11 cellular contexts compared by ENCODE assay signal in genomic region chr2:165141601-165142000, GRCh38.
DNase-seq lines count a peak whose midpoint lies in the region; FAIRE-seq and TF ChIP-seq lines count a peak whose summit lies in the region.
"Had no signal": no experiment of that assay in that cellular context is flagged by ENCODE, and none has a peak within 500 bp of the region (broad histone marks: within the 10 kb centered on the region; RNA-seq: fewer than 3 reads in every experiment).

No MANE protein-coding gene starts in this region.

- H3F3A ChIP-seq in Loucy (ENCODE audit: low read depth): no peaks in the 10 kb centered on the region

- H2BK5ac ChIP-seq in mesendoderm (ENCODE audit: low read length): no peak overlapping the region

- H3K4me1 ChIP-seq in Loucy (ENCODE audit: insufficient read depth, low read length, poor library complexity, severe bottlenecking) (peaks cover 24% of the 10 kb centered on the region), osteoblast (ENCODE audit: insufficient read depth, low read length) (no peaks in the 10 kb centered on the region), mesendoderm (ENCODE audit: control insufficient read depth, low read depth, low read length) (peaks cover 1% of the 10 kb centered on the region)
- H3K4me1 ChIP-seq: SJSA1 had no signal

- no peaks in the 10 kb centered on the region for H3K79me1 ChIP-seq in mesendoderm (ENCODE audit: low read length)

- H3K27me3 ChIP-seq in GM06990 (replicated peaks; ENCODE audit: control insufficient read depth, insufficient read depth, low read length): no peaks in the 10 kb centered on the region
- no peaks in the 10 kb centered on the region for H3K27me3 ChIP-seq in Loucy (ENCODE audit: insufficient read depth, low read length, poor library complexity, severe bottlenecking)
- peaks cover under 1% of the 10 kb centered on the region for H3K27me3 ChIP-seq in bronchial epithelial cell (ENCODE audit: control insufficient read depth, insufficient read depth, low read length)
- no peaks in the 10 kb centered on the region for H3K27me3 ChIP-seq in osteoblast (ENCODE audit: insufficient read depth, low read length)
- no peaks in the 10 kb centered on the region for H3K27me3 ChIP-seq in mesendoderm (ENCODE audit: insufficient read depth, low read length, poor library complexity)
- H3K27me3 ChIP-seq: SJSA1 had no signal

- H2BK15ac ChIP-seq in mesendoderm (replicated peaks; ENCODE audit: low read depth): no peak overlapping the region

- H3K4me3 ChIP-seq in GM06990 (replicated peaks; ENCODE audit: low read depth, low read length) (no peak overlapping the region), Loucy (ENCODE audit: low read length, poor library complexity, severe bottlenecking) (no peak overlapping the region), bronchial epithelial cell (ENCODE audit: low read depth, low read length) (no peak overlapping the region), osteoblast (ENCODE audit: insufficient read depth, low read length) (no peak overlapping the region), mesendoderm (ENCODE audit: low read length) (no peak overlapping the region)
- H3K4me3 ChIP-seq: SJSA1 had no signal

- no CpG with 5 or more reads among the region's 1 CpG for WGBS in mesendoderm (ENCODE audit: extremely low coverage, insufficient coverage, low lambda C conversion rate)

- no peak overlapping the region for H4K8ac ChIP-seq in mesendoderm (ENCODE audit: low read depth, low read length)

- DNase-seq in GM06990 (ENCODE audit: extremely low read depth, insufficient read length) (no peak), bronchial epithelial cell (ENCODE audit: low read depth) (peak; percentile 13), osteoblast (ENCODE audit: insufficient read length, low spot score, missing footprints) (no peak), occipital lobe (lab: John Stamatoyannopoulos, UW) (no peak), mesendoderm (no peak)
- no peak for DNase-seq in activated effector memory CD4-positive, alpha-beta T cell treated with anti-CD3 and anti-CD28 coated beads, Interleukin-2, amount 50 U/mL, for 16 hours
- DNase-seq: naive thymus-derived CD8-positive, alpha-beta T cell; NCI-H1092 treated with DMSO at 0.1 percent for 48 hours; substantia nigra had no signal

- H2AK5ac ChIP-seq in mesendoderm (ENCODE audit: low read length): no peak overlapping the region

- H4K5ac ChIP-seq in mesendoderm (ENCODE audit: low read length): no peak overlapping the region

- H2AFZ ChIP-seq in Loucy (ENCODE audit: low read length) (peak overlapping the region; percentile 3; the same call in 1 of the 2 replicates), osteoblast (ENCODE audit: low read length) (no peak overlapping the region)

- H3K4me2 ChIP-seq in Loucy (ENCODE audit: low read depth, low read length, poor library complexity, severe bottlenecking) (peak overlapping the region; percentile 40), osteoblast (ENCODE audit: insufficient read depth, low read length) (no peak overlapping the region), mesendoderm (ENCODE audit: low read length) (no peak overlapping the region)

- no peak overlapping the region for H2BK120ac ChIP-seq in mesendoderm (ENCODE audit: low read depth, low read length)

- FAIRE-seq in bronchial epithelial cell (lab: Jason Lieb, UNC): no peak

- H3K9ac ChIP-seq in Loucy (ENCODE audit: low read depth, low read length, poor library complexity, severe bottlenecking): no peak overlapping the region
- no peak overlapping the region for H3K9ac ChIP-seq in mesendoderm (ENCODE audit: low read length)

- no peaks in the 10 kb centered on the region for H3K9me2 ChIP-seq in Loucy (replicated peaks; ENCODE audit: low read depth, low read length)

- no peak overlapping the region for H3K23ac ChIP-seq in mesendoderm (ENCODE audit: low read length)

- no peaks in the 10 kb centered on the region for H3K9me3 ChIP-seq in Loucy (ENCODE audit: insufficient read depth, low read depth, low read length)
- no peaks in the 10 kb centered on the region for H3K9me3 ChIP-seq in osteoblast (ENCODE audit: low read depth, low read length)
- H3K9me3 ChIP-seq: SJSA1 had no signal

- H3K36me3 ChIP-seq in GM06990 (ENCODE audit: control insufficient read depth, insufficient read depth, low read length) (no peaks in the 10 kb centered on the region), Loucy (ENCODE audit: insufficient read depth, low read length) (no peaks in the 10 kb centered on the region), bronchial epithelial cell (ENCODE audit: control insufficient read depth, insufficient read depth, low read length) (no peaks in the 10 kb centered on the region), osteoblast (ENCODE audit: insufficient read depth, low read length) (no peaks in the 10 kb centered on the region), mesendoderm (ENCODE audit: control insufficient read depth, insufficient read depth, low read length) (no peaks in the 10 kb centered on the region)
- H3K36me3 ChIP-seq: SJSA1 had no signal

- H3K56ac ChIP-seq in mesendoderm (ENCODE audit: low read length): no peak overlapping the region

- H4K20me1 ChIP-seq in Loucy (ENCODE audit: insufficient read depth, low read length, poor library complexity, severe bottlenecking) (no peaks in the 10 kb centered on the region), osteoblast (ENCODE audit: insufficient read depth, low read length) (no peaks in the 10 kb centered on the region)

- H3K27ac ChIP-seq in osteoblast (ENCODE audit: low read depth, low read length) (no peak overlapping the region), mesendoderm (ENCODE audit: low read depth, low read length) (no peak overlapping the region)
- H3K27ac ChIP-seq: SJSA1 had no signal

- no peak overlapping the region for H3K4ac ChIP-seq in mesendoderm (ENCODE audit: low read depth, low read length)

- TF ChIP-seq CTCF in GM06990 (IDR thresholded peaks at IDR 0.05; ENCODE audit: insufficient read depth, low read length, poor library complexity, severe bottlenecking): peak; percentile 27
- TF ChIP-seq CTCF in Loucy (conservative IDR thresholded peaks at IDR 0.05; ENCODE audit: low read length): peak; percentile 63
- no peak for TF ChIP-seq CTCF in bronchial epithelial cell (IDR thresholded peaks at IDR 0.05; ENCODE audit: insufficient read depth, low read length, severe bottlenecking)
- peak; percentile 24 for TF ChIP-seq CTCF in osteoblast (IDR thresholded peaks at IDR 0.05; ENCODE audit: extremely low read depth, low read depth, low read length)

- H3K18ac ChIP-seq in mesendoderm (ENCODE audit: low read length): no peak overlapping the region

- H3K79me2 ChIP-seq in Loucy (ENCODE audit: insufficient read depth, low read length) (0 out of 2 replicates have a peak, but pooled peaks cover 6% of the 10 kb centered on the region), osteoblast (ENCODE audit: insufficient read depth, low read length) (no peaks in the 10 kb centered on the region), mesendoderm (ENCODE audit: control insufficient read depth, insufficient read depth, low read length) (no peaks in the 10 kb centered on the region)
